Comparison of ENCODE assay signal across 8 cellular contexts in genomic region chr6:107704377-107705013, GRCh38.
DNase-seq lines count a peak whose midpoint lies in the region; ATAC-seq and TF ChIP-seq lines count a peak whose summit lies in the region.

No MANE protein-coding gene starts in this region.

- TF ChIP-seq CTCF in HFFc6 (IDR thresholded peaks at IDR 0.05) (peak; percentile 96), fibroblast of the aortic adventitia (IDR thresholded peaks at IDR 0.05; ENCODE audit: insufficient read depth, low read length) (peak; percentile 74), ovary (IDR thresholded peaks at IDR 0.05) (peak; percentile 72 to 85 (median 78))

- no peaks in the 10 kb centered on the region for H3K9me3 ChIP-seq in ovary

- ATAC-seq in HG03457 (IDR thresholded peaks at IDR 0.05; ENCODE audit: unreplicated experiment) (no peak), GM21576 (IDR thresholded peaks at IDR 0.05; ENCODE audit: unreplicated experiment) (no peak)

- H3K9me3 Mint-ChIP-seq in HFFc6: no peaks in the 10 kb centered on the region

- peaks cover 19% of the 10 kb centered on the region for H3K4me1 Mint-ChIP-seq in HFFc6 (ENCODE audit: low read depth)

- intact Hi-C loops in ovary (cut with DNase I): loop anchor here in 1 of 4 donors (10.0 kb wide), 2 partner anchors 140 to 520 kb away; no protein-coding TSS in a partner anchor

- peak overlapping the region; percentile 50 for H3K4me3 ChIP-seq in fibroblast of the aortic adventitia (ENCODE audit: low read depth, low read length)
- H3K4me3 ChIP-seq in ovary: no peak overlapping the region

- no peak overlapping the region for H3K27ac ChIP-seq in ovary

- H3K4me3 Mint-ChIP-seq in HFFc6: peak overlapping the region; percentile 50; the same call in 1 of the 2 replicates

- no peaks in the 10 kb centered on the region for H3K27me3 ChIP-seq in ovary

- H3K27ac Mint-ChIP-seq in HFFc6: no peak overlapping the region

- H3K4me1 ChIP-seq in ovary (ENCODE audit: insufficient read depth): no peaks in the 10 kb centered on the region

- no peaks in the 10 kb centered on the region for H3K36me3 Mint-ChIP-seq in HFFc6 (ENCODE audit: low read depth)

- TF ChIP-seq POLR2A in ovary (IDR thresholded peaks at IDR 0.05): no peak

- DNase-seq in NCI-H2081 (lab: John Stamatoyannopoulos, UW) (peak; percentile 2 to 7), NCI-H2081 treated with DMSO at 0.1 percent for 48 hours (lab: John Stamatoyannopoulos, UW) (no peak), HFFc6 (peak; percentile 23), SW480 (ENCODE audit: low spot score) (peak; percentile 20), fibroblast of the aortic adventitia (ENCODE audit: low read depth) (peak; percentile 80), ovary (peak in 1 of 5 donors; percentile 51)

- H3K36me3 ChIP-seq in ovary: no peaks in the 10 kb centered on the region

- peaks cover 9% of the 10 kb centered on the region for H3K27me3 Mint-ChIP-seq in HFFc6 (ENCODE audit: insufficient read depth)

- TF ChIP-seq EP300 in ovary (IDR thresholded peaks at IDR 0.05): no peak

- WGBS in ovary, 3 donors: 20 to 22% (median 21%) methylated on average over 7 of the region's 7 CpGs
